8 cellular contexts compared by ENCODE assay signal in genomic region chr3:179149239-179149887, GRCh38. TPM values are rescaled to one million over a fixed set of nuclear protein-coding genes. Genes with fewer than 3 reads are reported as not detected.
DNase-seq lines count a peak whose midpoint lies in the region; ATAC-seq and TF ChIP-seq lines count a peak whose summit lies in the region.

No MANE protein-coding gene starts in this region.

- peak overlapping the region; percentile 87 for H3K4me3 ChIP-seq in fibroblast of villous mesenchyme (ENCODE audit: low read depth, low read length)
- H3K4me3 ChIP-seq in vagina: peak overlapping the region; percentile 74 to 99

- peak; percentile 29 for ATAC-seq in HG02870 (IDR thresholded peaks at IDR 0.05; ENCODE audit: unreplicated experiment)

- H3K36me3 ChIP-seq in vagina: no peaks in the 10 kb centered on the region

- H3K9me3 ChIP-seq in vagina: no peaks in the 10 kb centered on the region

- intact Hi-C loops in vagina (cut with DNase I): loop anchor here (2.0 to 5.0 kb wide), 2 partner anchors 113 to 173 kb away; partner anchors contain the start of gene ZNF639

- no peak for TF ChIP-seq POLR2A in vagina (IDR thresholded peaks at IDR 0.05)

- no peaks in the 10 kb centered on the region for H3K27me3 ChIP-seq in vagina

- no peak for TF ChIP-seq CTCF in fibroblast of villous mesenchyme (IDR thresholded peaks at IDR 0.05; ENCODE audit: insufficient read depth, low read depth, low read length)
- TF ChIP-seq CTCF in vagina (IDR thresholded peaks at IDR 0.05): no peak

- H3K27ac ChIP-seq in vagina: peak overlapping the region; percentile 99

- peaks cover 39% of the 10 kb centered on the region for H3K4me1 ChIP-seq in vagina

- DNase-seq in DMS79 treated with DMSO at 0.1 percent for 48 hours (lab: John Stamatoyannopoulos, UW) (peak; percentile 47), DMS79 (lab: John Stamatoyannopoulos, UW) (no peak), NCI-H82 (lab: John Stamatoyannopoulos, UW) (peak; percentile 84), activated T-cell treated with anti-CD3 and anti-CD28 coated beads for 48 hours (ENCODE audit: low read depth) (peak; percentile 21), fibroblast of villous mesenchyme (ENCODE audit: low read depth) (peak; percentile 39), occipital lobe (lab: John Stamatoyannopoulos, UW) (peak; percentile 4), vagina (ENCODE audit: extremely low spot score in 2 of 2) (peak in 1 of 2 donors; percentile 85)

RNA-seq across cellular contexts. Expression of gene PIK3CA, which starts 1.2 kb away (rescaled TPM):
- total RNA-seq in fibroblast of villous mesenchyme: 20.0 and 30.2 TPM in 2 replicates
- total RNA-seq in occipital lobe: 90.2 TPM
- 20.1 TPM for total RNA-seq in vagina
